In the genomic region with DNA sequence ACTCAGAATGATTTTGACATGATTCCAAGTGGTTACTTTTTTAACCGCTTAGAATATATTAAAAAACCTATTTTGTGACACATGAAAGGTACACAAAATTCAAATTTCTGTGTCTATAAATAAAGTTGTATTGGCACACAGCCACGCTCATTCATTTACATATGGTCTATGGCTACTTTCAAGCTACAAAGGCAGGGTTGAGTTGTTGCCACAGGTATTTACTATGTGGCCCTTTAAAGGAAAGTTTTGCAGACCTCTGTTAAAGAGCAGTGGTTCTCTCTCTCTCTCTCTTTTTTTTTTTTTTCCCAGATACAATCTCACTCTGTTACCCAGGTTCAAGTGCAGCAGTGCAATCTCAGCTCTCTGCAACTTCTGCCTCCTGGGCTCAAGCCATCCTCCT, we compare ENCODE assay signal across 17 cellular contexts.
"Had no signal": no experiment of that assay in that cellular context is flagged by ENCODE, and none has a peak within 500 bp of the region (broad histone marks: within the 10 kb centered on the region; RNA-seq: fewer than 3 reads in every experiment).

No MANE protein-coding gene starts in this region.

- H3K4me3 Mint-ChIP-seq: activated CD8-positive, alpha-beta T cell treated with anti-CD3 and anti-CD28 coated beads for 36 hours; activated naive CD4-positive, alpha-beta T cell treated with anti-CD3 and anti-CD28 coated beads, Interleukin-2, amount 50 U/mL, for 24 hours; activated T-cell treated with anti-CD3 and anti-CD28 coated beads, Interleukin-2, amount 50 U/mL, for 4 hours had no signal

- H3K36me3 Mint-ChIP-seq: activated naive CD4-positive, alpha-beta T cell treated with anti-CD3 and anti-CD28 coated beads, Interleukin-2, amount 50 U/mL, for 24 hours had no signal

- H3K27me3 Mint-ChIP-seq: activated naive CD4-positive, alpha-beta T cell treated with anti-CD3 and anti-CD28 coated beads, Interleukin-2, amount 50 U/mL, for 24 hours had no signal

- H3K27ac Mint-ChIP-seq: activated CD8-positive, alpha-beta T cell treated with anti-CD3 and anti-CD28 coated beads for 36 hours; activated naive CD4-positive, alpha-beta T cell treated with anti-CD3 and anti-CD28 coated beads, Interleukin-2, amount 50 U/mL, for 24 hours had no signal

- H3K27ac ChIP-seq: adrenal gland, coronary artery, ovary, stomach, thoracic aorta had no signal

- DNase-seq: activated CD4-positive, alpha-beta T cell treated with anti-CD3 and anti-CD28 coated beads for 4 hours; activated CD8-positive, alpha-beta T cell treated with anti-CD3 and anti-CD28 coated beads for 36 hours; activated effector memory CD4-positive, alpha-beta T cell treated with anti-CD3 and anti-CD28 coated beads, Interleukin-2, amount 50 U/mL, for 16 hours; activated T-cell treated with anti-CD3 and anti-CD28 coated beads, Interleukin-2, amount 50 U/mL, for 4 hours; adrenal gland; central memory CD4-positive, alpha-beta T cell; effector CD4-positive, alpha-beta T cell; foreskin fibroblast; head of caudate nucleus; ovary; stimulated activated CD4-positive, alpha-beta T cell treated with anti-CD3 and anti-CD28 coated beads, Interleukin-12 subunit alpha, Interleukin-12 subunit beta, amount 100 ng/mL, for 4 hours; stimulated activated CD4-positive, alpha-beta T cell treated with anti-CD3 and anti-CD28 coated beads, Interleukin-2, amount 100 ng/mL, for 24 hours; stomach; T-helper 2 cell had no signal

- H3K9me3 Mint-ChIP-seq: activated CD8-positive, alpha-beta T cell treated with anti-CD3 and anti-CD28 coated beads for 36 hours; activated naive CD4-positive, alpha-beta T cell treated with anti-CD3 and anti-CD28 coated beads, Interleukin-2, amount 50 U/mL, for 24 hours; activated T-cell treated with anti-CD3 and anti-CD28 coated beads, Interleukin-2, amount 50 U/mL, for 4 hours had no signal

- ATAC-seq: activated CD8-positive, alpha-beta T cell treated with anti-CD3 and anti-CD28 coated beads for 36 hours; activated T-cell treated with anti-CD3 and anti-CD28 coated beads, Interleukin-2, amount 50 U/mL, for 4 hours had no signal
